ENCODE assay signal across 21 cellular contexts in genomic region chr19:58469241-58470013, GRCh38. TPM values are rescaled to one million over a fixed set of nuclear protein-coding genes. Genes with fewer than 3 reads are reported as not detected.
A peak's percentile ranks its signal among the peaks of the same experiment; 100 is the strongest.
DNase-seq lines count a peak whose midpoint lies in the region; ATAC-seq, FAIRE-seq and TF ChIP-seq lines count a peak whose summit lies in the region.
"Had no signal": no experiment of that assay in that cellular context is flagged by ENCODE, and none has a peak within 500 bp of the region (broad histone marks: within the 10 kb centered on the region; RNA-seq: fewer than 3 reads in every experiment).

No MANE protein-coding gene starts in this region.

- H3K4me1 Mint-ChIP-seq in activated CD4-positive, alpha-beta T cell treated with anti-CD3 and anti-CD28 coated beads, Interleukin-2, amount 10 ng/mL, durations not matched to agents 24 days and 14 days: peaks cover 19% of the 10 kb centered on the region
- H3K4me1 Mint-ChIP-seq in GM23338 (peaks cover 16% of the 10 kb centered on the region; the same call in 2 of the 3 replicates), nephron progenitor cell (peaks cover 29% of the 10 kb centered on the region)
- H3K4me1 Mint-ChIP-seq in central memory CD8-positive, alpha-beta T cell: peaks cover 20% of the 10 kb centered on the region

- WGBS in small intestine, 3 donors: 90 to 96% (median 94%) methylated on average over 17 of the region's 17 CpGs

- no peaks in the 10 kb centered on the region for H3K79me2 ChIP-seq in GM23338 (replicated peaks; ENCODE audit: insufficient read depth)

- no peaks in the 10 kb centered on the region for H3K9me3 ChIP-seq in small intestine (ENCODE audit: control insufficient read depth, low read depth)
- H3K9me3 ChIP-seq: A549, BLaER1, esophagus squamous epithelium, gastroesophageal sphincter, vagina had no signal

- no peak overlapping the region for H3K4me3 ChIP-seq in GM23338
- no peak overlapping the region for H3K4me3 ChIP-seq in small intestine (ENCODE audit: low read depth in 1 of 2, low read length in 2 of 2)
- H3K4me3 ChIP-seq: A549, BLaER1, esophagus squamous epithelium, gastroesophageal sphincter, lung, vagina had no signal

- no peaks in the 10 kb centered on the region for H4K20me1 ChIP-seq in GM23338 (replicated peaks; ENCODE audit: insufficient read depth)

- peaks cover 2% of the 10 kb centered on the region for H3K27me3 Mint-ChIP-seq in activated CD4-positive, alpha-beta T cell treated with anti-CD3 and anti-CD28 coated beads, Interleukin-2, amount 10 ng/mL, durations not matched to agents 24 days and 14 days
- H3K27me3 Mint-ChIP-seq in GM23338 (ENCODE audit: insufficient read depth, low read depth, poor library complexity) (peaks cover 16% of the 10 kb centered on the region), nephron progenitor cell (ENCODE audit: low read depth, poor library complexity) (peaks cover 14% of the 10 kb centered on the region)
- H3K27me3 Mint-ChIP-seq in central memory CD8-positive, alpha-beta T cell: no peaks in the 10 kb centered on the region

- peaks cover 4% of the 10 kb centered on the region for H3K4me1 ChIP-seq in GM23338 (ENCODE audit: insufficient read depth)
- H3K4me1 ChIP-seq in small intestine (ENCODE audit: control insufficient read depth in 2 of 2, insufficient read depth in 1 of 2, low read depth in 1 of 2, low read length in 1 of 2): no peaks in the 10 kb centered on the region

- intact Hi-C loops in activated CD4-positive, alpha-beta T cell treated with anti-CD3 and anti-CD28 coated beads, Interleukin-2, amount 10 ng/mL, durations not matched to agents 24 days and 14 days (cut with micrococcal nuclease): no loop called here

- peaks cover 11% of the 10 kb centered on the region for H3K27me3 ChIP-seq in GM23338 (ENCODE audit: insufficient read depth)
- H3K27me3 ChIP-seq in small intestine (ENCODE audit: control insufficient read depth in 2 of 2, insufficient read depth in 2 of 2, low read length in 2 of 2): no peaks in the 10 kb centered on the region
- H3K27me3 ChIP-seq: esophagus squamous epithelium, gastroesophageal sphincter, vagina had no signal

- no peak for DNase-seq in activated CD4-positive, alpha-beta T cell treated with anti-CD3 and anti-CD28 coated beads, Interleukin-2, amount 10 ng/mL, durations not matched to agents 24 days and 14 days
- no peak for DNase-seq in activated CD4-positive, alpha-beta T cell treated with anti-CD3 and anti-CD28 coated beads, Interleukin-2, amount 50 U/mL, for 48 hours
- DNase-seq in GM23338 (ENCODE audit: low spot score) (no peak), nephron progenitor cell (no peak), small intestine (no peak), NCI-H69 (lab: John Stamatoyannopoulos, UW) (no peak), NCI-H2227 (lab: John Stamatoyannopoulos, UW; ENCODE audit: unreplicated experiment) (no peak)
- DNase-seq in central memory CD8-positive, alpha-beta T cell (ENCODE audit: low spot score in 2 of 2): no peak
- DNase-seq: anterior cingulate cortex, DMS 273 treated with DMSO at 0.1 percent for 48 hours, esophagus squamous epithelium, NCI-H526 treated with DMSO at 0.1 percent for 48 hours, SW 1271 had no signal

- peaks cover 7% of the 10 kb centered on the region for H3F3A ChIP-seq in GM23338 (replicated peaks; ENCODE audit: low read depth)

- no peak overlapping the region for H2AFZ ChIP-seq in GM23338

- H3K9me2 ChIP-seq in GM23338 (ENCODE audit: insufficient read depth): no peaks in the 10 kb centered on the region

- H3K4me2 ChIP-seq in GM23338: no peak overlapping the region

- no peak overlapping the region for H3K27ac Mint-ChIP-seq in activated CD4-positive, alpha-beta T cell treated with anti-CD3 and anti-CD28 coated beads, Interleukin-2, amount 10 ng/mL, durations not matched to agents 24 days and 14 days
- H3K27ac Mint-ChIP-seq in GM23338: no peak overlapping the region
- H3K27ac Mint-ChIP-seq in central memory CD8-positive, alpha-beta T cell (ENCODE audit: low read depth): no peak overlapping the region
- H3K27ac Mint-ChIP-seq in nephron progenitor cell: peak overlapping the region; percentile 57

- H3K36me3 ChIP-seq in GM23338 (ENCODE audit: insufficient read depth): no peaks in the 10 kb centered on the region
- H3K36me3 ChIP-seq in small intestine (ENCODE audit: control insufficient read depth in 2 of 2, insufficient read depth in 2 of 2, low read length in 2 of 2): no peaks in the 10 kb centered on the region

- peaks cover 26% of the 10 kb centered on the region for H3K36me3 Mint-ChIP-seq in activated CD4-positive, alpha-beta T cell treated with anti-CD3 and anti-CD28 coated beads, Interleukin-2, amount 10 ng/mL, durations not matched to agents 24 days and 14 days (ENCODE audit: low read depth)
- H3K36me3 Mint-ChIP-seq in GM23338 (ENCODE audit: low read depth) (peaks cover 15% of the 10 kb centered on the region), nephron progenitor cell (ENCODE audit: low read depth) (no peaks in the 10 kb centered on the region)
- peaks cover 13% of the 10 kb centered on the region for H3K36me3 Mint-ChIP-seq in central memory CD8-positive, alpha-beta T cell (ENCODE audit: insufficient read depth)

- no peaks in the 10 kb centered on the region for H3K9me3 Mint-ChIP-seq in activated CD4-positive, alpha-beta T cell treated with anti-CD3 and anti-CD28 coated beads, Interleukin-2, amount 10 ng/mL, durations not matched to agents 24 days and 14 days
- H3K9me3 Mint-ChIP-seq in GM23338: no peaks in the 10 kb centered on the region
- no peaks in the 10 kb centered on the region for H3K9me3 Mint-ChIP-seq in central memory CD8-positive, alpha-beta T cell
- H3K9me3 Mint-ChIP-seq in nephron progenitor cell: no peaks in the 10 kb centered on the region

- no peak overlapping the region for H3K27ac ChIP-seq in GM23338 (ENCODE audit: low read depth)
- H3K27ac ChIP-seq in small intestine (ENCODE audit: low read depth in 1 of 2, low read length in 1 of 2): no peak overlapping the region
- H3K27ac ChIP-seq: A549, BLaER1, esophagus squamous epithelium, gastroesophageal sphincter, vagina had no signal

- TF ChIP-seq CTCF in GM23338 (conservative IDR thresholded peaks at IDR 0.05; ENCODE audit: low read depth in 2 of 2): no peak
- no peak for TF ChIP-seq CTCF in nephron progenitor cell (IDR thresholded peaks at IDR 0.05)

- no peak for FAIRE-seq in small intestine (lab: Jason Lieb, UNC)
- FAIRE-seq: A549, G401.6, keratinocyte had no signal

- ATAC-seq in GM23338: no peak
- ATAC-seq in central memory CD8-positive, alpha-beta T cell (replicated peaks; ENCODE audit: extremely low read depth, poor library complexity, severe bottlenecking): no peak
- ATAC-seq: A549, gastroesophageal sphincter, Right ventricle myocardium inferior had no signal

- H3K4me3 Mint-ChIP-seq in activated CD4-positive, alpha-beta T cell treated with anti-CD3 and anti-CD28 coated beads, Interleukin-2, amount 10 ng/mL, durations not matched to agents 24 days and 14 days: peak overlapping the region; percentile 89
- H3K4me3 Mint-ChIP-seq in GM23338 (peak overlapping the region; percentile 71; the same call in 1 of the 3 replicates), nephron progenitor cell (peak overlapping the region; percentile 87)
- peak overlapping the region; percentile 23 for H3K4me3 Mint-ChIP-seq in central memory CD8-positive, alpha-beta T cell

TF ChIP-seq in GM23338, 12 proteins besides CTCF, POLR2A, EP300 and RAD21 (continues in another document):
- no peak for TF ChIP-seq JUNB (IDR thresholded peaks at IDR 0.05; ENCODE audit: unreplicated experiment)
- TF ChIP-seq POLR2AphosphoS5 (IDR thresholded peaks at IDR 0.05; ENCODE audit: low read depth): no peak

RNA-seq across cellular contexts. Expression of gene ZNF324, which starts 2.5 kb away (rescaled TPM):
- total RNA-seq in activated CD4-positive, alpha-beta T cell treated with anti-CD3 and anti-CD28 coated beads, Interleukin-2, amount 10 ng/mL, durations not matched to agents 24 days and 14 days: 13.6 and 14.7 TPM in 2 replicates
- total RNA-seq in GM23338 (2014; rRNA removed; shearing (Covaris generic)): 11.4 and 15.0 TPM in 2 replicates
- 3.5 and 3.9 TPM in 2 replicates for polyA plus RNA-seq in GM23338 (2016; fragmentation: Nextera tagmentation; extraction: Ambion mirVana)
- 1 to 10 TPM; 3.2 to 5.1 (median 3.4) TPM for polyA plus RNA-seq in small intestine

RNA-seq across cellular contexts. Expression of gene ZNF446, which starts 6.7 kb away (rescaled TPM):
- 6.3 and 6.8 TPM in 2 replicates for total RNA-seq in activated CD4-positive, alpha-beta T cell treated with anti-CD3 and anti-CD28 coated beads, Interleukin-2, amount 10 ng/mL, durations not matched to agents 24 days and 14 days
- 5.6 and 5.9 TPM in 2 replicates for total RNA-seq in GM23338 (2014; rRNA removed; shearing (Covaris generic))
- polyA plus RNA-seq in GM23338 (2016; fragmentation: Nextera tagmentation; extraction: Ambion mirVana) (2.1 and 2.4 TPM in 2 replicates), small intestine (10 to 100 TPM in 1 of 3 donors, 1 to 10 TPM in 2; 7.3 to 11.4 (median 7.8) TPM)

RNA-seq across cellular contexts. Expression of gene ZNF324B, which starts 18.0 kb away (rescaled TPM):
- 14.4 and 15.2 TPM in 2 replicates for total RNA-seq in activated CD4-positive, alpha-beta T cell treated with anti-CD3 and anti-CD28 coated beads, Interleukin-2, amount 10 ng/mL, durations not matched to agents 24 days and 14 days
- 3.0 and 4.7 TPM in 2 replicates for total RNA-seq in GM23338 (2014; rRNA removed; shearing (Covaris generic))
- 0.50 and 0.61 TPM in 2 replicates for polyA plus RNA-seq in GM23338 (2016; fragmentation: Nextera tagmentation; extraction: Ambion mirVana)
- polyA plus RNA-seq in small intestine: 1 to 10 TPM; 1.1 to 3.0 (median 1.1) TPM

RNA-seq across cellular contexts. Expression of gene ZNF132, which starts 29.5 kb away (rescaled TPM):
- 3.6 and 3.8 TPM in 2 replicates for total RNA-seq in activated CD4-positive, alpha-beta T cell treated with anti-CD3 and anti-CD28 coated beads, Interleukin-2, amount 10 ng/mL, durations not matched to agents 24 days and 14 days
- total RNA-seq in GM23338 (2014; rRNA removed; shearing (Covaris generic)): 3.0 and 5.2 TPM in 2 replicates
- polyA plus RNA-seq in GM23338 (2016; fragmentation: Nextera tagmentation; extraction: Ambion mirVana) (1.1 and 2.2 TPM in 2 replicates), small intestine (1 to 10 TPM in 1 of 3 donors, under 1 TPM in 2; 0.22 to 1.3 (median 0.27) TPM)

RNA-seq across cellular contexts. Expression of gene SLC27A5, which starts 42.4 kb away (rescaled TPM):
- 24.6 and 27.0 TPM in 2 replicates for total RNA-seq in activated CD4-positive, alpha-beta T cell treated with anti-CD3 and anti-CD28 coated beads, Interleukin-2, amount 10 ng/mL, durations not matched to agents 24 days and 14 days
- total RNA-seq in GM23338 (2014; rRNA removed; shearing (Covaris generic)): 13.4 and 16.2 TPM in 2 replicates
- polyA plus RNA-seq in GM23338 (2016; fragmentation: Nextera tagmentation; extraction: Ambion mirVana) (35.5 and 37.7 TPM in 2 replicates), small intestine (10 to 100 TPM in 1 of 3 donors, 1 to 10 TPM in 2; 2.2 to 17.0 (median 5.1) TPM)

Comparison
In these comparisons a context has a peak if more than half of its experiments do, and no peak if none do; other contexts are left out.
1. H3K4me3 Mint-ChIP-seq: peak in every context shown above with its lines; median percentile 89 in activated CD4-positive, alpha-beta T cell treated with anti-CD3 and anti-CD28 coated beads, Interleukin-2, amount 10 ng/mL, durations not matched to agents 24 days and 14 days; 87 in nephron progenitor cell; 71 in GM23338; 23 in central memory CD8-positive, alpha-beta T cell.